ENCODE assay signal across 8 cellular contexts in genomic region chr2:177242136-177242987, GRCh38. TPM values are rescaled to one million over a fixed set of nuclear protein-coding genes. Genes with fewer than 3 reads are reported as not detected.
A peak's percentile ranks its signal among the peaks of the same experiment; 100 is the strongest.
DNase-seq lines count a peak whose midpoint lies in the region; ATAC-seq, FAIRE-seq and TF ChIP-seq lines count a peak whose summit lies in the region.

No MANE protein-coding gene starts in this region.

- peak overlapping the region; percentile 81 for H3K4me2 ChIP-seq in astrocyte (ENCODE audit: low read length)

- H3K36me3 ChIP-seq in astrocyte (ENCODE audit: insufficient read depth, low read length) = no peaks in the 10 kb centered on the region

- H3K9me3 ChIP-seq in astrocyte (ENCODE audit: insufficient read depth, low read depth, low read length) = no peaks in the 10 kb centered on the region

- peak overlapping the region; percentile 61 for H3K4me3 Mint-ChIP-seq in astrocyte (ENCODE audit: unreplicated experiment)
- H3K4me3 Mint-ChIP-seq in stimulated activated effector memory CD8-positive, alpha-beta T cell treated with anti-CD3 and anti-CD28 coated beads, Interleukin-12 subunit alpha, Interleukin-12 subunit beta, amount 100 ng/mL, for 72 hours = peak overlapping the region; percentile 34

- H3K27ac Mint-ChIP-seq in astrocyte (ENCODE audit: unreplicated experiment) = peak overlapping the region; percentile 98
- peak overlapping the region; percentile 86 for H3K27ac Mint-ChIP-seq in stimulated activated effector memory CD8-positive, alpha-beta T cell treated with anti-CD3 and anti-CD28 coated beads, Interleukin-12 subunit alpha, Interleukin-12 subunit beta, amount 100 ng/mL, for 72 hours

- no peaks in the 10 kb centered on the region for H3K27me3 ChIP-seq in astrocyte (ENCODE audit: insufficient read depth, low read length)

- no peaks in the 10 kb centered on the region for H3K27me3 Mint-ChIP-seq in astrocyte (ENCODE audit: low read depth, unreplicated experiment)

- ATAC-seq in stimulated activated effector memory CD8-positive, alpha-beta T cell treated with anti-CD3 and anti-CD28 coated beads, Interleukin-12 subunit alpha, Interleukin-12 subunit beta, amount 100 ng/mL, for 72 hours = no peak
- ATAC-seq in HG03432 (IDR thresholded peaks at IDR 0.05; ENCODE audit: unreplicated experiment) = no peak

- TF ChIP-seq CTCF in astrocyte (IDR thresholded peaks at IDR 0.05; ENCODE audit: insufficient read depth, low read depth, low read length) = no peak

- no peak overlapping the region for H2AFZ ChIP-seq in astrocyte (ENCODE audit: low read depth, low read length)

- peaks cover 76% of the 10 kb centered on the region for H4K20me1 ChIP-seq in astrocyte (ENCODE audit: insufficient read depth, low read length)

- H3K4me1 Mint-ChIP-seq in astrocyte (ENCODE audit: low read depth, unreplicated experiment) = peaks cover 77% of the 10 kb centered on the region
- H3K4me1 Mint-ChIP-seq in stimulated activated effector memory CD8-positive, alpha-beta T cell treated with anti-CD3 and anti-CD28 coated beads, Interleukin-12 subunit alpha, Interleukin-12 subunit beta, amount 100 ng/mL, for 72 hours = peaks cover 73% of the 10 kb centered on the region

- peaks cover 58% of the 10 kb centered on the region for H3K4me1 ChIP-seq in astrocyte (ENCODE audit: insufficient read depth, low read length)

- peak overlapping the region; percentile 37 for H3K4me3 ChIP-seq in astrocyte (ENCODE audit: insufficient read depth, low read depth, low read length)

- DNase-seq in DMS153 treated with DMSO at 0.1 percent for 48 hours (lab: John Stamatoyannopoulos, UW; ENCODE audit: unreplicated experiment) = peak; percentile 47
- peak; percentile 93 for DNase-seq in M059J (ENCODE audit: low read depth)
- DNase-seq in astrocyte (ENCODE audit: low read depth) = peak; percentile 95
- DNase-seq in iPS-NIHi11 (ENCODE audit: low spot score) = peak; percentile 47
- DNase-seq in stimulated activated effector memory CD8-positive, alpha-beta T cell treated with anti-CD3 and anti-CD28 coated beads, Interleukin-12 subunit alpha, Interleukin-12 subunit beta, amount 100 ng/mL, for 72 hours (ENCODE audit: low spot score in 2 of 2) = no peak
- DNase-seq in ecto neural progenitor cell (ENCODE audit: low spot score) = no peak
- no peak for DNase-seq in activated CD4-positive, CD25-positive, alpha-beta regulatory T cell (lab: John Stamatoyannopoulos, UW)

- FAIRE-seq in astrocyte (lab: Jason Lieb, UNC) = peak; percentile 92

- peaks cover 3% of the 10 kb centered on the region for H3K36me3 Mint-ChIP-seq in astrocyte (ENCODE audit: low read depth, unreplicated experiment)
- H3K36me3 Mint-ChIP-seq in stimulated activated effector memory CD8-positive, alpha-beta T cell treated with anti-CD3 and anti-CD28 coated beads, Interleukin-12 subunit alpha, Interleukin-12 subunit beta, amount 100 ng/mL, for 72 hours = peaks cover 66% of the 10 kb centered on the region

- H3K27ac ChIP-seq in astrocyte (ENCODE audit: low read depth, low read length) = peak overlapping the region; percentile 94

- no peaks in the 10 kb centered on the region for H3K9me3 Mint-ChIP-seq in astrocyte (ENCODE audit: unreplicated experiment)
- H3K9me3 Mint-ChIP-seq in stimulated activated effector memory CD8-positive, alpha-beta T cell treated with anti-CD3 and anti-CD28 coated beads, Interleukin-12 subunit alpha, Interleukin-12 subunit beta, amount 100 ng/mL, for 72 hours = no peaks in the 10 kb centered on the region

- H3K79me2 ChIP-seq in astrocyte (ENCODE audit: insufficient read depth, low read length) = peaks cover 99% of the 10 kb centered on the region

- H3K9ac ChIP-seq in astrocyte (ENCODE audit: low read length) = peak overlapping the region; percentile 78

RNA-seq across cellular contexts. Expression of gene NFE2L2, which starts 22.2 kb away (rescaled TPM):
- total RNA-seq in M059J (2014; rRNA removed; shearing (Covaris generic)) = 66.0 and 68.6 TPM in 2 replicates
- total RNA-seq in astrocyte = 81.0 and 83.3 TPM in 2 replicates

RNA-seq across cellular contexts. Expression of gene HNRNPA3, which starts 29.8 kb away (rescaled TPM):
- 28.6 and 61.6 TPM in 2 replicates for total RNA-seq in M059J (2014; rRNA removed; shearing (Covaris generic))
- total RNA-seq in astrocyte = 147 and 184 TPM in 2 replicates

Comparison
In these comparisons a context has a peak if more than half of its experiments do, and no peak if none do; other contexts are left out.
1. DNase-seq: peak in DMS153 treated with DMSO at 0.1 percent for 48 hours (single experiment), M059J (single experiment), astrocyte (single experiment) and iPS-NIHi11 (single experiment); none in stimulated activated effector memory CD8-positive, alpha-beta T cell treated with anti-CD3 and anti-CD28 coated beads, Interleukin-12 subunit alpha, Interleukin-12 subunit beta, amount 100 ng/mL, for 72 hours (0 of 2), ecto neural progenitor cell (single experiment) and activated CD4-positive, CD25-positive, alpha-beta regulatory T cell (0 of 4).